ENCODE assay signal across 27 cellular contexts in genomic region chr20:32920066-32920465, GRCh38.
"Had no signal": no experiment of that assay in that cellular context is flagged by ENCODE, and none has a peak within 500 bp of the region (broad histone marks: within the 10 kb centered on the region; RNA-seq: fewer than 3 reads in every experiment).

No MANE protein-coding gene starts in this region.

- H3K4me3 Mint-ChIP-seq: activated CD4-positive, alpha-beta memory T cell treated with anti-CD3 and anti-CD28 coated beads, Interleukin-2, amount 10 ng/mL, durations not matched to agents 7 days and 5 days; activated naive CD8-positive, alpha-beta T cell; naive thymus-derived CD8-positive, alpha-beta T cell; neural crest cell; stimulated activated naive CD8-positive, alpha-beta T cell treated with anti-CD3 and anti-CD28 coated beads, Interleukin-15, Interleukin-2, amounts not matched to agents 100 ng/mL and 50 ng/mL, for 24 hours had no signal

- H3K4me1 Mint-ChIP-seq: activated CD4-positive, alpha-beta memory T cell treated with anti-CD3 and anti-CD28 coated beads, Interleukin-2, amount 10 ng/mL, durations not matched to agents 7 days and 5 days had no signal

- H3K27ac Mint-ChIP-seq: activated CD4-positive, alpha-beta memory T cell treated with anti-CD3 and anti-CD28 coated beads, Interleukin-2, amount 10 ng/mL, durations not matched to agents 7 days and 5 days; activated naive CD8-positive, alpha-beta T cell; stimulated activated naive CD8-positive, alpha-beta T cell treated with anti-CD3 and anti-CD28 coated beads, Interleukin-15, Interleukin-2, amounts not matched to agents 100 ng/mL and 50 ng/mL, for 24 hours had no signal

- H3K4me3 ChIP-seq: body of pancreas, esophagus squamous epithelium, heart right ventricle, left ventricle myocardium inferior, thyroid gland, upper lobe of right lung had no signal

- ATAC-seq: body of pancreas; heart right ventricle; naive thymus-derived CD8-positive, alpha-beta T cell; right cardiac atrium; upper lobe of right lung had no signal

- H3K27ac ChIP-seq: body of pancreas, esophagus squamous epithelium, heart right ventricle, left ventricle myocardium inferior, parathyroid adenoma, thyroid gland, upper lobe of right lung, VCaP had no signal

- H3K4me1 ChIP-seq: body of pancreas, esophagus squamous epithelium, heart right ventricle, left ventricle myocardium inferior, parathyroid adenoma, thyroid gland, upper lobe of right lung had no signal

- H3K27me3 ChIP-seq: body of pancreas, heart right ventricle, thyroid gland, upper lobe of right lung had no signal

- H3K27me3 Mint-ChIP-seq: activated CD4-positive, alpha-beta memory T cell treated with anti-CD3 and anti-CD28 coated beads, Interleukin-2, amount 10 ng/mL, durations not matched to agents 7 days and 5 days; activated naive CD8-positive, alpha-beta T cell; naive thymus-derived CD8-positive, alpha-beta T cell; stimulated activated naive CD8-positive, alpha-beta T cell treated with anti-CD3 and anti-CD28 coated beads, Interleukin-15, Interleukin-2, amounts not matched to agents 100 ng/mL and 50 ng/mL, for 24 hours had no signal

- H3K9me3 ChIP-seq: thyroid gland, upper lobe of right lung had no signal

- H3K36me3 ChIP-seq: esophagus squamous epithelium, heart right ventricle, left ventricle myocardium inferior, thyroid gland, upper lobe of right lung had no signal

- DNase-seq: activated CD4-positive, alpha-beta memory T cell treated with anti-CD3 and anti-CD28 coated beads, Interleukin-2, amount 10 ng/mL, durations not matched to agents 7 days and 5 days; activated CD4-positive, alpha-beta T cell treated with anti-CD3 and anti-CD28 coated beads for 48 hours; activated effector memory CD4-positive, alpha-beta T cell treated with Interleukin-2 at 50 U/mL for 16 hours; activated naive CD4-positive, alpha-beta T cell treated with Interleukin-2 at 50 U/mL for 16 hours; anterior cingulate cortex; body of pancreas; dermis blood vessel endothelial cell; effector CD4-positive, alpha-beta T cell; esophagus squamous epithelium; foreskin melanocyte; heart right ventricle; islet precursor cell; left ventricle myocardium inferior; midbrain; naive thymus-derived CD8-positive, alpha-beta T cell; nucleus accumbens; right cardiac atrium; stimulated activated CD4-positive, alpha-beta T cell treated with anti-CD3 and anti-CD28 coated beads, Interleukin-12 subunit alpha, Interleukin-12 subunit beta, amount 100 ng/mL, for 4 hours; stimulated activated CD4-positive, alpha-beta T cell treated with anti-CD3 and anti-CD28 coated beads, Interleukin-4, amount 100 ng/mL, for 1 hour; substantia nigra; thyroid gland; upper lobe of right lung had no signal
